Comparison of ENCODE assay signal across 8 cellular contexts in genomic region chr10:101570764-101571572, GRCh38. TPM values are rescaled to one million over a fixed set of nuclear protein-coding genes. Genes with fewer than 3 reads are reported as not detected.
DNase-seq lines count a peak whose midpoint lies in the region; ATAC-seq, FAIRE-seq and TF ChIP-seq lines count a peak whose summit lies in the region.

No MANE protein-coding gene starts in this region.

- H3K4me1 Mint-ChIP-seq in T-helper 2 cell treated with Interferon-gamma antibody and Interleukin-4, amounts not matched to agents 5 μg/mL and 100 μg/mL, for 36 hours (ENCODE audit: low read depth), result peaks cover 10% of the 10 kb centered on the region
- peaks cover 2% of the 10 kb centered on the region for H3K4me1 Mint-ChIP-seq in endothelial cell (ENCODE audit: unreplicated experiment)

- H3K4me3 Mint-ChIP-seq in T-helper 2 cell treated with Interferon-gamma antibody and Interleukin-4, amounts not matched to agents 5 μg/mL and 100 μg/mL, for 36 hours, result peak overlapping the region; percentile 45
- H3K4me3 Mint-ChIP-seq in endothelial cell (ENCODE audit: unreplicated experiment), result no peak overlapping the region

- peak overlapping the region; percentile 92 for H3K4me3 ChIP-seq in WERI-Rb-1 (ENCODE audit: low read depth, low read length)
- H3K4me3 ChIP-seq in skeletal muscle cell (ENCODE audit: low read depth, low read length), result peak overlapping the region; percentile 68

- H3K27me3 ChIP-seq in WERI-Rb-1 (ENCODE audit: insufficient read depth, low read depth, severe bottlenecking), result no peaks in the 10 kb centered on the region

- peaks cover 34% of the 10 kb centered on the region for H3K27me3 Mint-ChIP-seq in T-helper 2 cell treated with Interferon-gamma antibody and Interleukin-4, amounts not matched to agents 5 μg/mL and 100 μg/mL, for 36 hours (ENCODE audit: low read depth)
- H3K27me3 Mint-ChIP-seq in endothelial cell (ENCODE audit: unreplicated experiment), result peaks cover 32% of the 10 kb centered on the region

- H3K9me3 ChIP-seq in WERI-Rb-1 (ENCODE audit: severe bottlenecking), result peaks cover 6% of the 10 kb centered on the region

- H3K36me3 ChIP-seq in WERI-Rb-1, result no peaks in the 10 kb centered on the region

- intact Hi-C loops in left cardiac atrium (cut with DNase I), result loop anchor here in 1 of 2 donors (2.0 to 10.0 kb wide), 2 partner anchors 356 to 406 kb away; no protein-coding TSS in a partner anchor

- H3K27ac ChIP-seq in WERI-Rb-1, result no peak overlapping the region

- no peak for TF ChIP-seq POLR2A in GM12891 (IDR thresholded peaks at IDR 0.05; ENCODE audit: low read depth, low read length)

- TF ChIP-seq CTCF in WERI-Rb-1 (IDR thresholded peaks at IDR 0.05; ENCODE audit: low read depth, low read length), result no peak
- no peak for TF ChIP-seq CTCF in endothelial cell (IDR thresholded peaks at IDR 0.05; ENCODE audit: unreplicated experiment)

- FAIRE-seq in GM12891 (lab: Jason Lieb, UNC), result no peak

- H3K9me3 Mint-ChIP-seq in T-helper 2 cell treated with Interferon-gamma antibody and Interleukin-4, amounts not matched to agents 5 μg/mL and 100 μg/mL, for 36 hours, result no peaks in the 10 kb centered on the region
- no peaks in the 10 kb centered on the region for H3K9me3 Mint-ChIP-seq in endothelial cell (ENCODE audit: unreplicated experiment)

- ATAC-seq in left cardiac atrium, result peak; percentile 5 to 13

- DNase-seq in T-helper 2 cell treated with Interferon-gamma antibody and Interleukin-4, amounts not matched to agents 5 μg/mL and 100 μg/mL, for 36 hours (ENCODE audit: low spot score), result no peak
- no peak for DNase-seq in T-helper 2 cell
- no peak for DNase-seq in WERI-Rb-1
- DNase-seq in left cardiac atrium, result no peak
- DNase-seq in skeletal muscle cell (ENCODE audit: low read depth), result no peak
- DNase-seq in endothelial cell (ENCODE audit: low spot score), result no peak
- no peak for DNase-seq in GM12891 (ENCODE audit: insufficient read length, low spot score)
- no peak for DNase-seq in NCI-H2029 treated with DMSO at 0.1 percent for 48 hours (lab: John Stamatoyannopoulos, UW)

- H3K27ac Mint-ChIP-seq in T-helper 2 cell treated with Interferon-gamma antibody and Interleukin-4, amounts not matched to agents 5 μg/mL and 100 μg/mL, for 36 hours, result no peak overlapping the region
- H3K27ac Mint-ChIP-seq in endothelial cell (ENCODE audit: unreplicated experiment), result no peak overlapping the region

- H3K36me3 Mint-ChIP-seq in T-helper 2 cell treated with Interferon-gamma antibody and Interleukin-4, amounts not matched to agents 5 μg/mL and 100 μg/mL, for 36 hours (ENCODE audit: low read depth), result no peaks in the 10 kb centered on the region
- H3K36me3 Mint-ChIP-seq in endothelial cell (ENCODE audit: low read depth, unreplicated experiment), result no peaks in the 10 kb centered on the region

TF ChIP-seq in GM12891, 5 proteins besides CTCF, POLR2A, EP300 and RAD21:
- TF ChIP-seq POLR2AphosphoS5 (IDR thresholded peaks at IDR 0.05; ENCODE audit: low read depth, low read length) (no peak), PAX5 (IDR thresholded peaks at IDR 0.05; ENCODE audit: insufficient read depth, low read length, severe bottlenecking) (no peak), TAF1 (IDR thresholded peaks at IDR 0.05; ENCODE audit: low read depth, low read length) (no peak), SPI1 (IDR thresholded peaks at IDR 0.05; ENCODE audit: low read depth, low read length) (no peak), POU2F2 (IDR thresholded peaks at IDR 0.05; ENCODE audit: low read depth, low read length) (no peak)

RNA-seq across cellular contexts. Expression of gene POLL, which starts 17.1 kb away (rescaled TPM):
- total RNA-seq in left cardiac atrium (10 to 100 TPM; 16.2 to 19.3 TPM), endothelial cell (ENCODE audit: unreplicated experiment) (44.8 TPM)
- polyA plus RNA-seq in GM12891 (2012; ENCODE audit: low read depth, missing spikeins), result 16.4 TPM

RNA-seq across cellular contexts. Expression of gene DPCD, which starts 17.2 kb away (rescaled TPM):
- total RNA-seq in left cardiac atrium (10 to 100 TPM; 15.5 to 17.6 TPM), endothelial cell (ENCODE audit: unreplicated experiment) (16.7 TPM)
- polyA plus RNA-seq in GM12891 (2012; ENCODE audit: low read depth, missing spikeins), result 34.5 TPM
